Comparison of ENCODE assay signal across 8 cellular contexts in genomic region chr3:134211797-134212196, GRCh38. TPM values are rescaled to one million over a fixed set of nuclear protein-coding genes. Genes with fewer than 3 reads are reported as not detected.
DNase-seq lines count a peak whose midpoint lies in the region; ATAC-seq and TF ChIP-seq lines count a peak whose summit lies in the region.

No MANE protein-coding gene starts in this region.

- peak; percentile 11 for DNase-seq in stimulated activated CD4-positive, alpha-beta T cell treated with anti-CD3 and anti-CD28 coated beads, Interleukin-4, amount 100 ng/mL, for 1 hour
- no peak for DNase-seq in stimulated activated CD4-positive, alpha-beta T cell treated with anti-CD3 and anti-CD28 coated beads, Interleukin-4, amount 100 ng/mL, for 24 hours
- peak; percentile 27 for DNase-seq in NCI-H2029 (lab: John Stamatoyannopoulos, UW)
- peak in 5 of 7 donors; percentile 25 to 66 (median 44) for DNase-seq in adrenal gland
- DNase-seq in inferior parietal cortex (ENCODE audit: extremely low spot score) = peak; percentile 60
- DNase-seq in transverse colon = no peak
- no peak for DNase-seq in stimulated activated CD4-positive, alpha-beta T cell treated with anti-CD3 and anti-CD28 coated beads, Interleukin-12 subunit alpha, Interleukin-12 subunit beta, amount 100 ng/mL, for 4 hours

- H3K27ac ChIP-seq in adrenal gland (no peak overlapping the region), transverse colon (no peak overlapping the region)

- peak; percentile 35 to 58 (median 50) for TF ChIP-seq CTCF in adrenal gland (IDR thresholded peaks at IDR 0.05)
- peak in 4 of 5 experiments; percentile 19 to 39 (median 38) for TF ChIP-seq CTCF in transverse colon (IDR thresholded peaks at IDR 0.05)

- WGBS in adrenal gland, 4 donors = 21 to 38% (median 26%) methylated on average over 2 of the region's 2 CpGs
- 31 to 80% methylated on average over 1 to 2 of the region's 2 CpGs for WGBS in transverse colon (ENCODE audit: low coverage in 1 of 2), 2 donors

- no peaks in the 10 kb centered on the region for H3K27me3 ChIP-seq in adrenal gland
- no peaks in the 10 kb centered on the region for H3K27me3 ChIP-seq in transverse colon

- peak; percentile 84 for ATAC-seq in HG02678 (IDR thresholded peaks at IDR 0.05; ENCODE audit: unreplicated experiment)

- TF ChIP-seq POLR2A in adrenal gland (IDR thresholded peaks at IDR 0.05) = no peak
- TF ChIP-seq POLR2A in transverse colon (IDR thresholded peaks at IDR 0.05) = no peak

- in situ Hi-C loops in transverse colon (cut with MboI; ENCODE audit: low pct_ligation_motif_present in 1 of 4, low pct_unique_long_range_greater_than_20kb in 1 of 4, low sequenced_read_pairs in 3 of 4) = loop anchor here (5.0 to 25.0 kb wide), 6 partner anchors 83 to 263 kb away; no protein-coding TSS in a partner anchor

- H3K9me3 ChIP-seq in adrenal gland (replicated peaks in 1 of 3) (no peaks in the 10 kb centered on the region), transverse colon (no peaks in the 10 kb centered on the region)

- H3K4me3 ChIP-seq in adrenal gland = no peak overlapping the region
- no peak overlapping the region for H3K4me3 ChIP-seq in transverse colon

- peaks cover 0 to 17% of the 10 kb centered on the region in 2 donors for H3K36me3 ChIP-seq in adrenal gland (replicated peaks in 1 of 2)
- H3K36me3 ChIP-seq in transverse colon = peaks cover 0 to 24% (median 5%) of the 10 kb centered on the region in 4 donors

- intact Hi-C loops in adrenal gland (cut with DNase I) (loop anchor here in 1 of 2 donors (5.0 to 10.0 kb wide), 2 partner anchors 86 to 263 kb away; no protein-coding TSS in a partner anchor), transverse colon (cut with DNase I; ENCODE audit: low total_unique reads) (loop anchor here (2.0 to 5.0 kb wide), 2 partner anchors 87 to 266 kb away; no protein-coding TSS in a partner anchor)

- TF ChIP-seq EP300 in transverse colon (IDR thresholded peaks at IDR 0.05; ENCODE audit: low read depth) = no peak

- H3K4me1 ChIP-seq in adrenal gland (replicated peaks in 1 of 2) (peaks cover 0 to 11% of the 10 kb centered on the region in 2 donors), transverse colon (peaks cover 0 to 3% (median 0%) of the 10 kb centered on the region in 4 donors)

RNA-seq across cellular contexts. Expression of gene RYK, which starts 38.9 kb away (rescaled TPM):
- total RNA-seq in adrenal gland = 10 to 100 TPM; 27.8 to 74.4 (median 45.8) TPM
- 10 to 100 TPM; 27.7 to 37.7 (median 31.0) TPM for polyA plus RNA-seq in adrenal gland
- 10 to 100 TPM; 20.2 to 91.1 (median 61.6) TPM for total RNA-seq in transverse colon

Comparison
In these comparisons a context has a peak if more than half of its experiments do, and no peak if none do; other contexts are left out.
1. DNase-seq: peak in stimulated activated CD4-positive, alpha-beta T cell treated with anti-CD3 and anti-CD28 coated beads, Interleukin-4, amount 100 ng/mL, for 1 hour (single experiment), NCI-H2029 (single experiment), adrenal gland (5 of 7) and inferior parietal cortex (single experiment); none in stimulated activated CD4-positive, alpha-beta T cell treated with anti-CD3 and anti-CD28 coated beads, Interleukin-4, amount 100 ng/mL, for 24 hours (single experiment), transverse colon (single experiment) and stimulated activated CD4-positive, alpha-beta T cell treated with anti-CD3 and anti-CD28 coated beads, Interleukin-12 subunit alpha, Interleukin-12 subunit beta, amount 100 ng/mL, for 4 hours (single experiment).